In genomic region chr2:241272722-241273551, GRCh38 we compare ENCODE assay signal across 8 cellular contexts. TPM values are rescaled to one million over a fixed set of nuclear protein-coding genes. Genes with fewer than 3 reads are reported as not detected.
DNase-seq lines count a peak whose midpoint lies in the region; ATAC-seq, FAIRE-seq and TF ChIP-seq lines count a peak whose summit lies in the region.

No MANE protein-coding gene starts in this region.

- no peak for FAIRE-seq in HTR-8/SVneo (lab: Jason Lieb, UNC)
- FAIRE-seq in kidney (lab: Jason Lieb, UNC) = no peak

- no peak for TF ChIP-seq CTCF in BE2C (IDR thresholded peaks at IDR 0.05; ENCODE audit: low read depth, low read length)
- no peak for TF ChIP-seq CTCF in VCaP (conservative IDR thresholded peaks at IDR 0.05)
- TF ChIP-seq CTCF in kidney (IDR thresholded peaks at IDR 0.05; ENCODE audit: borderline replicate concordance, extremely low read depth, insufficient read depth) = no peak

- H3K27me3 ChIP-seq in BE2C = no peaks in the 10 kb centered on the region

- peak overlapping the region; percentile 79 for H3K4me3 ChIP-seq in BE2C (ENCODE audit: low read depth, low read length)
- peak overlapping the region; percentile 57 to 72 for H3K4me3 ChIP-seq in kidney (ENCODE audit: low read length in 2 of 2)

- ATAC-seq in GM19324 (IDR thresholded peaks at IDR 0.05; ENCODE audit: low FRiP score, unreplicated experiment) = peak; percentile 48

- H3K27ac ChIP-seq in VCaP = peak overlapping the region; percentile 92
- peak overlapping the region; percentile 54 for H3K27ac ChIP-seq in caudate nucleus (ENCODE audit: low read depth, low read length)
- peak overlapping the region in 1 of 2 donors; percentile 65 for H3K27ac ChIP-seq in kidney (ENCODE audit: low read depth in 2 of 2, low read length in 2 of 2)

- intact Hi-C loops in kidney (cut with DNase I) = no loop called here

- H3K9ac ChIP-seq in kidney (ENCODE audit: low read length in 2 of 2) = peak overlapping the region; percentile 44 to 67

- H3K36me3 ChIP-seq in BE2C = peaks cover 5% of the 10 kb centered on the region; the same call in 1 of the 2 replicates
- H3K36me3 ChIP-seq in kidney (ENCODE audit: control insufficient read depth in 1 of 2, insufficient read depth in 2 of 2, low read length in 2 of 2) = peaks cover 0 to 2% of the 10 kb centered on the region in 2 donors

- H3K9me3 ChIP-seq in BE2C (no peaks in the 10 kb centered on the region), kidney (ENCODE audit: control insufficient read depth in 1 of 2, low read length in 2 of 2) (no peaks in the 10 kb centered on the region)

- DNase-seq in BE2C (peak; percentile 76), HTR-8/SVneo (ENCODE audit: insufficient read length, low spot score) (peak; percentile 74), caudate nucleus (lab: John Stamatoyannopoulos, UW) (peak in 38 of 61 donors; percentile 4 to 71 (median 32)), kidney (peak; percentile 90), GOT3 (lab: John Stamatoyannopoulos, UW) (no peak)
- peak in 3 of 4 experiments; percentile 10 to 43 (median 28) for DNase-seq in stimulated activated CD4-positive, alpha-beta T cell treated with anti-CD3 and anti-CD28 coated beads, Interleukin-1b, Interleukin-23, amount 100 ng/mL, for 24 hours (ENCODE audit: low read depth in 4 of 4, low spot score in 1 of 4)

- H3K4me1 ChIP-seq in BE2C = peaks cover 5% of the 10 kb centered on the region; the same call in 1 of the 2 replicates
- H3K4me1 ChIP-seq in kidney (ENCODE audit: control insufficient read depth in 1 of 2, insufficient read depth in 1 of 2, low read depth in 1 of 2, low read length in 2 of 2) = peaks cover 15 to 26% of the 10 kb centered on the region in 2 donors

RNA-seq across cellular contexts. Expression of gene HDLBP, which starts 42.5 kb away (rescaled TPM):
- 581 TPM for polyA plus RNA-seq in BE2C (2012; ENCODE audit: insufficient read depth, insufficient read length, low read depth)
- total RNA-seq in kidney = 356 TPM
- 256 TPM for polyA plus RNA-seq in kidney (ENCODE audit: insufficient read depth, low read depth, low replicate concordance)

RNA-seq across cellular contexts. Expression of gene SEPTIN2, which starts 42.8 kb away (rescaled TPM):
- polyA plus RNA-seq in BE2C (2012; ENCODE audit: insufficient read depth, insufficient read length, low read depth) = 268 TPM
- total RNA-seq in kidney = 435 TPM
- 187 TPM for polyA plus RNA-seq in kidney (ENCODE audit: insufficient read depth, low read depth, low replicate concordance)
